In the genomic region with DNA sequence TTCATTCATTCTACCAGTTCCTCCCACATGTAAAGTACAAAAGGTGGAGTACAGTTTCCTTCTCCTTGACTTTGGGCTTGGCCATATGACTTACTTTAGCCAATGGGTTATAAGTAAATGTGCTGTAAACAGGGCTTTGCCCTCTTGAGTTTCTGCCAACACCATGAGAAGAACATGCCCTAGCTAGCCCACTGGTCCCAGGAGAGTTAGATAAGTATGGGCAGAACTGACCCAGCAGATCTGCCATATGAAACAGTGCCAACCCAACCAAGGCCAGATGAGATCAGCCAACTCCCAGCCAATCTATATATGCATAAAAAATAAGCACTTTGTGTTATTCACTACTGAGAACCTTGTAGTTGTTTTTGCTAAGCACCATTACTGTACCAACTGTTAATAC, we compare ENCODE assay signal across 15 cellular contexts. TPM values are rescaled to one million over a fixed set of nuclear protein-coding genes. Genes with fewer than 3 reads are reported as not detected.
DNase-seq lines count a peak whose midpoint lies in the region; ATAC-seq and TF ChIP-seq lines count a peak whose summit lies in the region.
"Had no signal": no experiment of that assay in that cellular context is flagged by ENCODE, and none has a peak within 500 bp of the region (broad histone marks: within the 10 kb centered on the region; RNA-seq: fewer than 3 reads in every experiment).

No MANE protein-coding gene starts in this region.

- no peak overlapping the region for H3K4me3 Mint-ChIP-seq in stimulated activated effector memory CD8-positive, alpha-beta T cell treated with anti-CD3 and anti-CD28 coated beads, Interleukin-12 subunit alpha, Interleukin-12 subunit beta, amount 100 ng/mL, for 72 hours
- H3K4me3 Mint-ChIP-seq in GM23338 = no peak overlapping the region
- H3K4me3 Mint-ChIP-seq: activated T-helper 1 cell treated with anti-CD3 and anti-CD28 coated beads, Interleukin-12 subunit alpha, Interleukin-12 subunit beta, Interleukin-2, Interleukin-4 antibody, amounts not matched to agents 30 ng/mL and 10 ng/mL and 1 ng/mL, durations not matched to agents 14 hours and 24 hours and 36 hours; nephron had no signal

- DNase-seq in NCI-H1417 (lab: John Stamatoyannopoulos, UW) (peak in 2 of 3 experiments; percentile 11 to 57), NCI-H1417 treated with DMSO at 0.1 percent for 48 hours (lab: John Stamatoyannopoulos, UW) (no peak), NCI-H2196 treated with DMSO at 0.1 percent for 48 hours (lab: John Stamatoyannopoulos, UW; ENCODE audit: unreplicated experiment) (peak; percentile 84), choroid plexus epithelial cell (ENCODE audit: low read depth) (peak; percentile 13), kidney tubule cell (ENCODE audit: low spot score) (no peak), GM23338 (ENCODE audit: low spot score) (no peak)
- no peak for DNase-seq in stimulated activated effector memory CD8-positive, alpha-beta T cell treated with anti-CD3 and anti-CD28 coated beads, Interleukin-12 subunit alpha, Interleukin-12 subunit beta, amount 100 ng/mL, for 72 hours (ENCODE audit: low spot score in 2 of 2)
- DNase-seq: 8988T; NK-92 treated with Interleukin-12 subunit alpha and Interleukin-12 subunit beta, amount 100 ng/mL, for 24 hours; right lobe of liver had no signal

- no peaks in the 10 kb centered on the region for H3K4me1 Mint-ChIP-seq in stimulated activated effector memory CD8-positive, alpha-beta T cell treated with anti-CD3 and anti-CD28 coated beads, Interleukin-12 subunit alpha, Interleukin-12 subunit beta, amount 100 ng/mL, for 72 hours
- H3K4me1 Mint-ChIP-seq in GM23338 = no peaks in the 10 kb centered on the region
- H3K4me1 Mint-ChIP-seq: nephron had no signal

- H3K27ac Mint-ChIP-seq in stimulated activated effector memory CD8-positive, alpha-beta T cell treated with anti-CD3 and anti-CD28 coated beads, Interleukin-12 subunit alpha, Interleukin-12 subunit beta, amount 100 ng/mL, for 72 hours = peak overlapping the region; percentile 32
- H3K27ac Mint-ChIP-seq in GM23338 = no peak overlapping the region
- H3K27ac Mint-ChIP-seq: nephron had no signal

- no peaks in the 10 kb centered on the region for H3K4me1 ChIP-seq in GM23338 (ENCODE audit: insufficient read depth)
- H3K4me1 ChIP-seq: esophagus muscularis mucosa, right lobe of liver had no signal

- H2AFZ ChIP-seq in GM23338 = no peak overlapping the region

- H3K27ac ChIP-seq in GM23338 (ENCODE audit: low read depth) = no peak overlapping the region
- H3K27ac ChIP-seq: cardiac muscle cell, esophagus muscularis mucosa, right lobe of liver had no signal

- no peaks in the 10 kb centered on the region for H3K36me3 ChIP-seq in GM23338 (ENCODE audit: insufficient read depth)
- H3K36me3 ChIP-seq: right lobe of liver had no signal

- TF ChIP-seq CTCF in choroid plexus epithelial cell (conservative IDR thresholded peaks at IDR 0.05; ENCODE audit: low read depth, low read length) (no peak), GM23338 (conservative IDR thresholded peaks at IDR 0.05; ENCODE audit: low read depth in 2 of 2) (no peak)

- H4K20me1 ChIP-seq in GM23338 (replicated peaks; ENCODE audit: insufficient read depth) = no peaks in the 10 kb centered on the region; the same call in 1 of the 2 replicates

- no peak overlapping the region for H3K4me3 ChIP-seq in choroid plexus epithelial cell (ENCODE audit: low read depth, low read length)
- H3K4me3 ChIP-seq in GM23338 = no peak overlapping the region
- H3K4me3 ChIP-seq: cardiac muscle cell, esophagus muscularis mucosa, right lobe of liver had no signal

- no peak overlapping the region for H3K4me2 ChIP-seq in GM23338

- no peaks in the 10 kb centered on the region for H3F3A ChIP-seq in GM23338 (replicated peaks; ENCODE audit: low read depth)

- no peaks in the 10 kb centered on the region for H3K9me2 ChIP-seq in GM23338 (ENCODE audit: insufficient read depth)

- no peak for ATAC-seq in stimulated activated effector memory CD8-positive, alpha-beta T cell treated with anti-CD3 and anti-CD28 coated beads, Interleukin-12 subunit alpha, Interleukin-12 subunit beta, amount 100 ng/mL, for 72 hours
- no peak for ATAC-seq in GM23338
- ATAC-seq in HG03175 (IDR thresholded peaks at IDR 0.05; ENCODE audit: unreplicated experiment) = no peak

- H3K27me3 Mint-ChIP-seq in GM23338 (ENCODE audit: insufficient read depth, low read depth, poor library complexity) = no peaks in the 10 kb centered on the region

- H3K79me2 ChIP-seq in GM23338 (replicated peaks; ENCODE audit: insufficient read depth) = no peaks in the 10 kb centered on the region

- H3K36me3 Mint-ChIP-seq in stimulated activated effector memory CD8-positive, alpha-beta T cell treated with anti-CD3 and anti-CD28 coated beads, Interleukin-12 subunit alpha, Interleukin-12 subunit beta, amount 100 ng/mL, for 72 hours = peaks cover 89% of the 10 kb centered on the region
- no peaks in the 10 kb centered on the region for H3K36me3 Mint-ChIP-seq in GM23338 (ENCODE audit: low read depth)

- no peaks in the 10 kb centered on the region for H3K27me3 ChIP-seq in GM23338 (ENCODE audit: insufficient read depth)
- H3K27me3 ChIP-seq: cardiac muscle cell, esophagus muscularis mucosa, right lobe of liver had no signal

- no peaks in the 10 kb centered on the region for H3K9me3 Mint-ChIP-seq in stimulated activated effector memory CD8-positive, alpha-beta T cell treated with anti-CD3 and anti-CD28 coated beads, Interleukin-12 subunit alpha, Interleukin-12 subunit beta, amount 100 ng/mL, for 72 hours
- H3K9me3 Mint-ChIP-seq in GM23338 = no peaks in the 10 kb centered on the region
- H3K9me3 Mint-ChIP-seq: activated T-helper 1 cell treated with anti-CD3 and anti-CD28 coated beads, Interleukin-12 subunit alpha, Interleukin-12 subunit beta, Interleukin-2, Interleukin-4 antibody, amounts not matched to agents 30 ng/mL and 10 ng/mL and 1 ng/mL, durations not matched to agents 14 hours and 24 hours and 36 hours; nephron had no signal

TF ChIP-seq in GM23338, 12 proteins besides CTCF, POLR2A, EP300 and RAD21:
- TF ChIP-seq ZNF114 (CRISPR knock-in tag; IDR thresholded peaks at IDR 0.05) (no peak), POLR2AphosphoS5 (IDR thresholded peaks at IDR 0.05; ENCODE audit: low read depth) (no peak)

RNA-seq across cellular contexts. Expression of a gene that starts 25.5 kb away (rescaled TPM):
- total RNA-seq in GM23338 (2014; rRNA removed; shearing (Covaris generic)) = 3.0 and 13.3 TPM in 2 replicates
- polyA plus RNA-seq in GM23338 (2016; fragmentation: Nextera tagmentation; extraction: Ambion mirVana) = 42.8 and 49.1 TPM in 2 replicates

RNA-seq across cellular contexts. Expression of a gene that starts 46.0 kb away (rescaled TPM):
- total RNA-seq in GM23338 (2014; rRNA removed; shearing (Covaris generic)) = 6.3 and 8.0 TPM in 2 replicates
- polyA plus RNA-seq in GM23338 (2016; fragmentation: Nextera tagmentation; extraction: Ambion mirVana) = 4.7 and 4.9 TPM in 2 replicates

Comparison
In these comparisons a context has a peak if more than half of its experiments do, and no peak if none do; other contexts are left out.
1. DNase-seq: peak in NCI-H1417 (2 of 3), NCI-H2196 treated with DMSO at 0.1 percent for 48 hours (single experiment) and choroid plexus epithelial cell (single experiment); none in NCI-H1417 treated with DMSO at 0.1 percent for 48 hours (single experiment), stimulated activated effector memory CD8-positive, alpha-beta T cell treated with anti-CD3 and anti-CD28 coated beads, Interleukin-12 subunit alpha, Interleukin-12 subunit beta, amount 100 ng/mL, for 72 hours (0 of 2), kidney tubule cell (single experiment) and GM23338 (single experiment).